14 cellular contexts compared by ENCODE assay signal in the genomic region with DNA sequence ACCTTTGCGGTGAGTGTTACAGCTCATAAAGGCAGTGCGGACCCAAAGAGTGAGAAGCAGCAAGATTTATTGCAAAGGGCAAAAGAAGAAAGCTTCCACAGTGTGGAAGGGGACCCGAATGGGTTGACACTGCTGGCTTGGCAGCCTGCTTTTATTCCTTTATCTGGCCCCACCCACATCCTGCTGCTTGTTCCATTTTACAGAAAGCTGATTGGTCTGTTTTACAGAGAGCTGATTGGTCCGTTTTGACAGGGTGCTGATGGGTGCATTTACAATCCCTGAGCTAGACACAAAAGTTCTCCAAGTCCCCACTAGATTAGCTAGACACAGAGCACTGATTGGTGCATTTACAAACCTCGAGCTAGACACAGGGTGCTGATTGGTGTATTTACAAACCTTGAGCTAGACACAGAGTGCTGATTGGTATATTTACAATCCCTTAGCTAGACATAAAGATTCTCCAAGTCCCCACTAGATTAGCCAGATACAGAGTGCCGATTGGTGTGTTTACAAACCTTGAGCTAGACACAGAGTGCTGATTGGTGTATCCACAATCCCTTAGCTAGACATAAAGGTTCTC. TPM values are rescaled to one million over a fixed set of nuclear protein-coding genes. Genes with fewer than 3 reads are reported as not detected.
"Had no signal": no experiment of that assay in that cellular context is flagged by ENCODE, and none has a peak within 500 bp of the region (broad histone marks: within the 10 kb centered on the region; RNA-seq: fewer than 3 reads in every experiment).

No MANE protein-coding gene starts in this region.

RNA-seq across cellular contexts. Expression of gene FADS6, which starts 12.9 kb away (rescaled TPM):
- total RNA-seq: dermis microvascular lymphatic vessel endothelial cell; kidney; left cardiac atrium; left ventricle myocardium superior; lung; natural killer cell treated with Interleukin-12 subunit alpha and Interleukin-12 subunit beta and Interleukin-15 and Interleukin-18, amount 100 ng/mL, for 72 hours; right cardiac atrium; thoracic aorta had no signal
- polyA plus RNA-seq: lung had no signal

RNA-seq across cellular contexts. Expression of gene USH1G, which starts 16.8 kb away (rescaled TPM):
- total RNA-seq: dermis microvascular lymphatic vessel endothelial cell; left ventricle myocardium superior; lung; natural killer cell treated with Interleukin-12 subunit alpha and Interleukin-12 subunit beta and Interleukin-15 and Interleukin-18, amount 100 ng/mL, for 72 hours; thoracic aorta had no signal

RNA-seq across cellular contexts. Expression of gene OTOP2, which starts 17.8 kb away (rescaled TPM):
- total RNA-seq: dermis microvascular lymphatic vessel endothelial cell; endodermal cell; kidney; left cardiac atrium; left ventricle myocardium superior; lung; natural killer cell treated with Interleukin-12 subunit alpha and Interleukin-12 subunit beta and Interleukin-15 and Interleukin-18, amount 100 ng/mL, for 72 hours; occipital lobe; pancreas; progenitor cell of endocrine pancreas; right cardiac atrium; thoracic aorta; ureter had no signal
- polyA plus RNA-seq: lung, pancreas, right cardiac atrium had no signal

RNA-seq across cellular contexts. Expression of gene OTOP3, which starts 29.4 kb away (rescaled TPM):
- total RNA-seq: dermis microvascular lymphatic vessel endothelial cell; endodermal cell; kidney; left cardiac atrium; left ventricle myocardium superior; lung; natural killer cell treated with Interleukin-12 subunit alpha and Interleukin-12 subunit beta and Interleukin-15 and Interleukin-18, amount 100 ng/mL, for 72 hours; occipital lobe; right cardiac atrium; thoracic aorta; ureter had no signal
- polyA plus RNA-seq: hepatocyte, lung, right cardiac atrium had no signal
